In the genomic region with DNA sequence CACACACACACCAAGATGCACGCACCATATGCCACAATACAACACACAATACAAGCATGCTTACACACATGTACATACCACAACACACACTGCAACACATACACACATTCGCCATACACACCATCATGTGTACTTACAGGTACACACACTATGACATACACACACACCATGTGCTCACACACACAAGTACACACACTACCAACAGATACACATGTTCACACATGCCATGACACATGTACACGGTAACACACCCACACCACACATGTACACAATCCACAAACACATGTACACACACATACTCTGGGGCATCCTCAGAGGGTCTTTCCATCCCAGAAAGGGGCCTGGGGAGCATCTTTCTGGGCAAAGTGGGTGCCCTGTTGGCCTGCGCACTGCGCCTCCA, we compare ENCODE assay signal across 18 cellular contexts.
A peak's percentile ranks its signal among the peaks of the same experiment; 100 is the strongest.
DNase-seq lines count a peak whose midpoint lies in the region; ATAC-seq, FAIRE-seq and TF ChIP-seq lines count a peak whose summit lies in the region.
"Had no signal": no experiment of that assay in that cellular context is flagged by ENCODE, and none has a peak within 500 bp of the region (broad histone marks: within the 10 kb centered on the region; RNA-seq: fewer than 3 reads in every experiment).

No MANE protein-coding gene starts in this region.

- no peak overlapping the region for H3K4ac ChIP-seq in neuronal stem cell (ENCODE audit: low read length)

- no peak overlapping the region for H2AK5ac ChIP-seq in neuronal stem cell (ENCODE audit: low read depth, low read length)

- no peak overlapping the region for H2BK120ac ChIP-seq in neuronal stem cell (ENCODE audit: low read depth, low read length)

- peak overlapping the region; percentile 62 for H3K27ac ChIP-seq in left ventricle myocardium inferior (replicated peaks)
- peak overlapping the region in 2 of 12 donors; percentile 12 to 14 for H3K27ac ChIP-seq in heart left ventricle
- H3K27ac ChIP-seq in RWPE1 = peak overlapping the region; percentile 52
- no peak overlapping the region for H3K27ac ChIP-seq in neuronal stem cell (replicated peaks; ENCODE audit: low read length)
- H3K27ac ChIP-seq in upper lobe of right lung = no peak overlapping the region
- no peak overlapping the region for H3K27ac ChIP-seq in esophagus squamous epithelium
- H3K27ac ChIP-seq: 22Rv1, HL-60, KMS-11 had no signal

- H4K91ac ChIP-seq in neuronal stem cell (ENCODE audit: low read depth, low read length, poor library complexity) = no peak overlapping the region

- no peak overlapping the region for H2AFZ ChIP-seq in neuronal stem cell (ENCODE audit: low read length)

- H3K23ac ChIP-seq in neuronal stem cell (ENCODE audit: low read depth, low read length, poor library complexity) = no peak overlapping the region

- ATAC-seq in heart left ventricle (no peak), GM18907 (IDR thresholded peaks at IDR 0.05; ENCODE audit: unreplicated experiment) (no peak), upper lobe of right lung (no peak)

- H3K4me3 ChIP-seq in left ventricle myocardium inferior = no peak overlapping the region
- H3K4me3 ChIP-seq in heart left ventricle = no peak overlapping the region
- H3K4me3 ChIP-seq in neuronal stem cell (ENCODE audit: low read length in 2 of 2) = no peak overlapping the region
- no peak overlapping the region for H3K4me3 ChIP-seq in upper lobe of right lung
- H3K4me3 ChIP-seq in esophagus squamous epithelium = no peak overlapping the region

- no peaks in the 10 kb centered on the region for H3K79me1 ChIP-seq in neuronal stem cell (ENCODE audit: low read depth, low read length)

- peak; percentile 82 for FAIRE-seq in GM12891 (lab: Jason Lieb, UNC)
- FAIRE-seq: GM18507, GM19239 had no signal

- H3K18ac ChIP-seq in neuronal stem cell (ENCODE audit: low read length) = no peak overlapping the region

- CTCF ChIA-PET in RWPE1 (lab: Yijun Ruan, JAX) = no interaction called here

- no peak overlapping the region for H2BK15ac ChIP-seq in neuronal stem cell (ENCODE audit: low read length)

- TF ChIP-seq CTCF in left ventricle myocardium inferior (IDR thresholded peaks at IDR 0.05; ENCODE audit: borderline replicate concordance) (no peak), heart left ventricle (IDR thresholded peaks at IDR 0.05) (no peak), RWPE1 (conservative IDR thresholded peaks at IDR 0.05; ENCODE audit: low read depth) (no peak), upper lobe of right lung (IDR thresholded peaks at IDR 0.05) (no peak), esophagus squamous epithelium (IDR thresholded peaks at IDR 0.05) (no peak)

- no peak overlapping the region for H2BK5ac ChIP-seq in neuronal stem cell (ENCODE audit: low read length)

- no peak overlapping the region for H4K8ac ChIP-seq in neuronal stem cell (ENCODE audit: low read depth, low read length)

- no peak overlapping the region for H3K14ac ChIP-seq in neuronal stem cell (ENCODE audit: low read length)

- H3K4me2 ChIP-seq in neuronal stem cell (ENCODE audit: insufficient read depth, low read length, poor library complexity, severe bottlenecking) = no peak overlapping the region
- H3K4me2 ChIP-seq: KMS-11 had no signal

- POLR2A ChIA-PET in RWPE1 (lab: Yijun Ruan, JAX; ENCODE audit: low non-redundant PET) = no interaction called here

- no peaks in the 10 kb centered on the region for H3K36me3 ChIP-seq in left ventricle myocardium inferior
- no peaks in the 10 kb centered on the region for H3K36me3 ChIP-seq in heart left ventricle
- H3K36me3 ChIP-seq in neuronal stem cell (replicated peaks in 1 of 2; ENCODE audit: control insufficient read depth in 2 of 2, insufficient read depth in 2 of 2, low read length in 2 of 2) = peaks cover 0 to 5% of the 10 kb centered on the region in 2 donors
- no peaks in the 10 kb centered on the region for H3K36me3 ChIP-seq in upper lobe of right lung
- no peaks in the 10 kb centered on the region for H3K36me3 ChIP-seq in esophagus squamous epithelium

- H3K4me1 ChIP-seq in left ventricle myocardium inferior (peaks cover 50% of the 10 kb centered on the region), heart left ventricle (peaks cover 0 to 52% (median 8%) of the 10 kb centered on the region in 12 donors), neuronal stem cell (ENCODE audit: control insufficient read depth in 2 of 2, insufficient read depth in 1 of 2, low read depth in 1 of 2, low read length in 2 of 2) (peaks cover 3 to 24% of the 10 kb centered on the region in 2 donors), upper lobe of right lung (peaks cover 7% of the 10 kb centered on the region), esophagus squamous epithelium (peaks cover 0 to 38% (median 0%) of the 10 kb centered on the region in 3 donors)

- peak overlapping the region; percentile 13 for H3K9ac ChIP-seq in neuronal stem cell (ENCODE audit: low read depth, low read length, poor library complexity)
- H3K9ac ChIP-seq: KMS-11 had no signal

- H3K9me3 ChIP-seq in left ventricle myocardium inferior (replicated peaks) (no peaks in the 10 kb centered on the region), heart left ventricle (no peaks in the 10 kb centered on the region), neuronal stem cell (replicated peaks in 1 of 2; ENCODE audit: control insufficient read depth in 2 of 2, insufficient read depth in 1 of 2, low read depth in 1 of 2, low read length in 2 of 2) (peaks cover 0 to 4% of the 10 kb centered on the region in 2 donors), upper lobe of right lung (no peaks in the 10 kb centered on the region), esophagus squamous epithelium (no peaks in the 10 kb centered on the region)

- intact Hi-C loops in left ventricle myocardium inferior (cut with micrococcal nuclease) = no loop called here
- intact Hi-C loops in heart left ventricle (cut with DNase I) = loop anchor here in 6 of 10 donors (2.0 to 10.0 kb wide), 5 partner anchors 41 to 909 kb away; no protein-coding TSS in a partner anchor
- intact Hi-C loops in upper lobe of right lung (cut with DNase I) = loop anchor here (5.0 kb wide), 1 partner anchor 125 kb away; no protein-coding TSS in a partner anchor
- intact Hi-C loops in esophagus squamous epithelium (cut with DNase I) = no loop called here

- no peak overlapping the region for H2BK12ac ChIP-seq in neuronal stem cell (ENCODE audit: low read length)

- DNase-seq in left ventricle myocardium inferior = no peak
- DNase-seq in heart left ventricle = no peak
- DNase-seq in GM12891 (ENCODE audit: insufficient read length, low spot score) = no peak
- no peak for DNase-seq in RWPE1 (ENCODE audit: low spot score)
- DNase-seq in neuronal stem cell (ENCODE audit: low spot score) = no peak
- DNase-seq in upper lobe of right lung = no peak
- no peak for DNase-seq in esophagus squamous epithelium (lab: John Stamatoyannopoulos, UW)
- DNase-seq: Calu3; CD4-positive, CD25-positive, alpha-beta regulatory T cell; DMS 273 treated with DMSO at 0.1 percent for 48 hours; GOT3; HCEC 1CT had no signal

- H3K27me3 ChIP-seq in left ventricle myocardium inferior (ENCODE audit: low read depth) (peaks cover 5% of the 10 kb centered on the region), heart left ventricle (no peaks in the 10 kb centered on the region), neuronal stem cell (ENCODE audit: control insufficient read depth in 3 of 3, insufficient read depth in 3 of 3, low read depth in 1 of 3, low read length in 3 of 3) (peaks cover 0 to 9% (median 0%) of the 10 kb centered on the region in 3 experiments), upper lobe of right lung (no peaks in the 10 kb centered on the region), esophagus squamous epithelium (peaks cover 0 to 24% (median 0%) of the 10 kb centered on the region in 4 donors)

- WGBS in heart left ventricle, 4 donors = 95 to 97% (median 96%) methylated on average over 3 to 5 of the region's 5 CpGs
- WGBS in neuronal stem cell (ENCODE audit: extremely low coverage in 2 of 2, insufficient read length in 2 of 2, insufficient replicate concordance in 1 of 2), 2 donors = no CpG with 5 or more reads among the region's 5 CpGs
- WGBS in esophagus squamous epithelium, 2 donors = 95 to 96% methylated on average over 3 to 5 of the region's 5 CpGs

- no peak for TF ChIP-seq POLR2A in heart left ventricle (IDR thresholded peaks at IDR 0.05)
- TF ChIP-seq POLR2A in GM12891 (IDR thresholded peaks at IDR 0.05; ENCODE audit: low read depth, low read length) = no peak
- no peak for TF ChIP-seq POLR2A in esophagus squamous epithelium (IDR thresholded peaks at IDR 0.05)

TF ChIP-seq in GM12891, 5 proteins besides CTCF, POLR2A, EP300 and RAD21:
- TF ChIP-seq PAX5 (IDR thresholded peaks at IDR 0.05; ENCODE audit: insufficient read depth, low read length, severe bottlenecking) (no peak), POLR2AphosphoS5 (IDR thresholded peaks at IDR 0.05; ENCODE audit: low read depth, low read length) (no peak), POU2F2 (IDR thresholded peaks at IDR 0.05; ENCODE audit: low read depth, low read length) (no peak), TAF1 (IDR thresholded peaks at IDR 0.05; ENCODE audit: low read depth, low read length) (no peak), SPI1 (IDR thresholded peaks at IDR 0.05; ENCODE audit: low read depth, low read length) (no peak)

Comparison
In these comparisons a context has a peak if more than half of its experiments do, and no peak if none do; other contexts are left out.
1. intact Hi-C loops: an anchor here in heart left ventricle (2.0 to 10.0 kb wide) and upper lobe of right lung (5.0 kb wide); none called in left ventricle myocardium inferior and esophagus squamous epithelium.
2. H3K27ac ChIP-seq: peak in left ventricle myocardium inferior (single experiment) and RWPE1 (single experiment); none in neuronal stem cell (single experiment), upper lobe of right lung (single experiment) and esophagus squamous epithelium (0 of 4).